Comparison of ENCODE assay signal across 9 cellular contexts in the genomic region with DNA sequence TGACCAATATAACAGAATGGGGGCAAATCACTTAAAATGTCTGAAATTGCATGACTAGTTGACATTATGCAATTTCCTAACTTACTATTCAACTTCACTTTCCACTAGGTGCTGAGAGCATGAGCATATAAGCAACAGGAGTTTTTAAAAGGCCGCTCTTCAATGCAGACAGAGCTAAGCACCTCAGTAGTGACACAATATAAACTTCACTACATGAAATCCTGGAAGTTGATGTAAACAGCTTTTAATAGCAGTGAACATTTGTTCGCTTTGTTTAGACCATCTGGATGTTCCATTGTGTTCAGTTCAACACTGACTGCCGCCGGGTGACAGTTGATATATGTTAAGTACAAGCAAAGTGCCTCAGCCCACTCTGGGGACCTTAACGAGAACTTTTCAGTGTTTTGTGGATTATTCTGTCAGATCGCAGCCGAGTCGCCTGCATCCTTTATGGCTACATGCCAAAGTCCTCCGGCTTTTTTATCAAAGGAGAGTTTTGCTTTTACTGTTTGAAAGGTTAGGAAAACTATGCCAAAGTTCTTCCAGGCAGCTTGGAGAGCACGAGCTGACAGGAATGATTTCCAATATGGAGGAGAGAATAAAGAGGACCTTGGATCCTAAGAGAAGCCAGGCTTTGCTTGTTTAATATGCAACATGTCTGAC.
DNase-seq lines count a peak whose midpoint lies in the region; ATAC-seq, FAIRE-seq and TF ChIP-seq lines count a peak whose summit lies in the region.
"Had no signal": no experiment of that assay in that cellular context is flagged by ENCODE, and none has a peak within 500 bp of the region (broad histone marks: within the 10 kb centered on the region; RNA-seq: fewer than 3 reads in every experiment).

No MANE protein-coding gene starts in this region.

- H3K4me1 ChIP-seq in astrocyte (ENCODE audit: insufficient read depth, low read length) (no peaks in the 10 kb centered on the region), mesendoderm (ENCODE audit: control insufficient read depth, low read depth, low read length) (no peaks in the 10 kb centered on the region)

- no peaks in the 10 kb centered on the region for H3K79me2 ChIP-seq in astrocyte (ENCODE audit: insufficient read depth, low read length)
- H3K79me2 ChIP-seq in mesendoderm (ENCODE audit: control insufficient read depth, insufficient read depth, low read length): no peaks in the 10 kb centered on the region

- H2AK5ac ChIP-seq in mesendoderm (ENCODE audit: low read length): no peak overlapping the region

- no peak overlapping the region for H4K5ac ChIP-seq in mesendoderm (ENCODE audit: low read length)

- no peak overlapping the region for H3K27ac ChIP-seq in AG04450 (ENCODE audit: low read depth, low read length)
- no peak overlapping the region for H3K27ac ChIP-seq in astrocyte (ENCODE audit: low read depth, low read length)
- no peak overlapping the region for H3K27ac ChIP-seq in mesendoderm (ENCODE audit: low read depth, low read length)

- POLR2A ChIA-PET in AG04450 (lab: Yijun Ruan, JAX): no interaction called here

- no peak overlapping the region for H2BK15ac ChIP-seq in mesendoderm (replicated peaks; ENCODE audit: low read depth)

- H3K9me3 Mint-ChIP-seq in astrocyte (ENCODE audit: unreplicated experiment): peaks cover 2% of the 10 kb centered on the region

- peak overlapping the region; percentile 41 for H3K4me3 ChIP-seq in AG04450 (ENCODE audit: low read depth, low read length)
- no peak overlapping the region for H3K4me3 ChIP-seq in NB4 (ENCODE audit: low read depth, low read length)
- H3K4me3 ChIP-seq in astrocyte (ENCODE audit: insufficient read depth, low read depth, low read length): peak overlapping the region; percentile 52
- no peak overlapping the region for H3K4me3 ChIP-seq in mesendoderm (ENCODE audit: low read length)

- H3K9me3 ChIP-seq in AG04450 (ENCODE audit: control insufficient read depth, insufficient read depth, low read length) (no peaks in the 10 kb centered on the region), astrocyte (ENCODE audit: insufficient read depth, low read depth, low read length) (no peaks in the 10 kb centered on the region)

- no peaks in the 10 kb centered on the region for H3K4me1 Mint-ChIP-seq in astrocyte (ENCODE audit: low read depth, unreplicated experiment)

- DNase-seq in AG04450 (ENCODE audit: low read depth, low spot score): no peak
- DNase-seq in NB4 (ENCODE audit: low read depth): peak; percentile 29
- no peak for DNase-seq in astrocyte (ENCODE audit: low read depth)
- peak; percentile 59 to 92 for DNase-seq in lung microvascular endothelial cell (ENCODE audit: low read depth in 2 of 2)
- no peak for DNase-seq in mesendoderm
- no peak for DNase-seq in posterior cingulate gyrus
- DNase-seq in Kasumi-1 (lab: John Stamatoyannopoulos, UW): no peak
- DNase-seq: activated CD8-positive, alpha-beta memory T cell treated with anti-CD3 and anti-CD28 coated beads, Interleukin-2, amount 10 ng/mL, durations not matched to agents 7 days and 5 days had no signal

- peak; percentile 38 for TF ChIP-seq POLR2A in NB4 (IDR thresholded peaks at IDR 0.05; ENCODE audit: extremely low read depth, insufficient read length)

- FAIRE-seq in astrocyte (lab: Jason Lieb, UNC): no peak

- WGBS in mesendoderm (ENCODE audit: extremely low coverage, insufficient coverage, low lambda C conversion rate): no CpG with 5 or more reads among the region's 10 CpGs

- H2AFZ ChIP-seq in astrocyte (ENCODE audit: low read depth, low read length): peak overlapping the region; percentile 76

- H2BK5ac ChIP-seq in mesendoderm (ENCODE audit: low read length): no peak overlapping the region

- H3K9ac ChIP-seq in astrocyte (ENCODE audit: low read length) (peak overlapping the region; percentile 3), mesendoderm (ENCODE audit: low read length) (no peak overlapping the region)

- no peak overlapping the region for H3K18ac ChIP-seq in mesendoderm (ENCODE audit: low read length)

- TF ChIP-seq CTCF in AG04450 (IDR thresholded peaks at IDR 0.05; ENCODE audit: low read depth, low read length) (no peak), NB4 (IDR thresholded peaks at IDR 0.05; ENCODE audit: low read depth, low read length) (no peak), astrocyte (IDR thresholded peaks at IDR 0.05; ENCODE audit: insufficient read depth, low read depth, low read length) (no peak)

- H3K36me3 ChIP-seq in astrocyte (ENCODE audit: insufficient read depth, low read length): no peaks in the 10 kb centered on the region
- H3K36me3 ChIP-seq in mesendoderm (ENCODE audit: control insufficient read depth, insufficient read depth, low read length): no peaks in the 10 kb centered on the region

- H3K27me3 ChIP-seq in AG04450 (ENCODE audit: control insufficient read depth, insufficient read depth, low read length) (no peaks in the 10 kb centered on the region), astrocyte (ENCODE audit: insufficient read depth, low read length) (no peaks in the 10 kb centered on the region), mesendoderm (ENCODE audit: insufficient read depth, low read length, poor library complexity) (no peaks in the 10 kb centered on the region)

- H3K4me3 Mint-ChIP-seq in astrocyte (ENCODE audit: unreplicated experiment): no peak overlapping the region
- H3K4me3 Mint-ChIP-seq: activated CD8-positive, alpha-beta memory T cell treated with anti-CD3 and anti-CD28 coated beads, Interleukin-2, amount 10 ng/mL, durations not matched to agents 7 days and 5 days had no signal

- CTCF ChIA-PET in AG04450 (lab: Charles Lee): interaction anchor here (0.7 to 1.3 kb wide), 3 partner anchors 9 to 246 kb away, joined by 3 to 4 read pairs (median 3); no protein-coding TSS in a partner anchor

- H3K27ac Mint-ChIP-seq in astrocyte (ENCODE audit: unreplicated experiment): no peak overlapping the region
- H3K27ac Mint-ChIP-seq: activated CD8-positive, alpha-beta memory T cell treated with anti-CD3 and anti-CD28 coated beads, Interleukin-2, amount 10 ng/mL, durations not matched to agents 7 days and 5 days had no signal

- H3K4me2 ChIP-seq in astrocyte (ENCODE audit: low read length) (peak overlapping the region; percentile 82), mesendoderm (ENCODE audit: low read length) (no peak overlapping the region)

- H4K8ac ChIP-seq in mesendoderm (ENCODE audit: low read depth, low read length): no peak overlapping the region

- no peak for ATAC-seq in GM21717 (IDR thresholded peaks at IDR 0.05; ENCODE audit: unreplicated experiment)
- ATAC-seq: activated CD8-positive, alpha-beta memory T cell treated with anti-CD3 and anti-CD28 coated beads, Interleukin-2, amount 10 ng/mL, durations not matched to agents 7 days and 5 days had no signal

- no peaks in the 10 kb centered on the region for H3K36me3 Mint-ChIP-seq in astrocyte (ENCODE audit: low read depth, unreplicated experiment)
- H3K36me3 Mint-ChIP-seq: activated CD8-positive, alpha-beta memory T cell treated with anti-CD3 and anti-CD28 coated beads, Interleukin-2, amount 10 ng/mL, durations not matched to agents 7 days and 5 days had no signal

- H3K4ac ChIP-seq in mesendoderm (ENCODE audit: low read depth, low read length): no peak overlapping the region

- intact Hi-C loops in posterior cingulate gyrus (cut with DNase I): no loop called here

- no peak overlapping the region for H2BK120ac ChIP-seq in mesendoderm (ENCODE audit: low read depth, low read length)

- H3K79me1 ChIP-seq in mesendoderm (ENCODE audit: low read length): no peaks in the 10 kb centered on the region

- H3K27me3 Mint-ChIP-seq in astrocyte (ENCODE audit: low read depth, unreplicated experiment): no peaks in the 10 kb centered on the region

- H4K20me1 ChIP-seq in astrocyte (ENCODE audit: insufficient read depth, low read length): no peaks in the 10 kb centered on the region

- no peak overlapping the region for H3K23ac ChIP-seq in mesendoderm (ENCODE audit: low read length)

- H3K56ac ChIP-seq in mesendoderm (ENCODE audit: low read length): no peak overlapping the region

Comparison
In these comparisons a context has a peak if more than half of its experiments do, and no peak if none do; other contexts are left out.
1. DNase-seq: peak in NB4 (single experiment) and lung microvascular endothelial cell (2 of 2); none in AG04450 (single experiment), astrocyte (single experiment), mesendoderm (single experiment), posterior cingulate gyrus (0 of 10) and Kasumi-1 (0 of 2).
2. H3K4me3 ChIP-seq: peak in AG04450 (single experiment) and astrocyte (single experiment); none in NB4 (single experiment) and mesendoderm (single experiment).